16 cellular contexts compared by ENCODE assay signal in the genomic region with DNA sequence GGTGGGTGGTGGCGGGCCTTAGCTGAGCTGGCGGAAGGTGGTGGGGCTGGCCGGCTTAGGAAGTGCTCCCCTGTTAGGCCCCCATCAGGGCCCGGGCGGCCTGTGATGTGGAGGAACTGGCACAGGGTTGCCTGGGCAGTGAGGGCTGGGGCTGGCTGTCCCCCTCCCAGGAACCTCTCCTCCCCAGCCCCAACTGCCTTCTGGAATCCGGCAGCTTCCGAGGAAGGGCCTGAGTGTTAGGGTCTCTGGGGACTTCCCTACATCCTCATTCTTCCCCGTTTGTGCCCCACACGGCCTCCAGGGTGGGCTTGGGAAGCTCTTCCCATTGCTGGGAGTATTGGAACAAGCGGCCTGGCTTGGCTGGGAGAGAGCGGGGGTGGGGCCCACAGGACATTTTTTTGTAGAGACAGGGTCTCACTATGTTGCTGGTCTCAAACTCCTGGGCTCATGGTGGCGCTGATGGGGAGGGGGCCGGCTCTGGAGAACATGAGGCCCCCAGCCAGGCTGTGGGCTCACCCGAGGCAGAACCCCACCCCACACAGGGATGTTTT.
DNase-seq lines count a peak whose midpoint lies in the region; ATAC-seq, FAIRE-seq and TF ChIP-seq lines count a peak whose summit lies in the region.
"Had no signal": no experiment of that assay in that cellular context is flagged by ENCODE, and none has a peak within 500 bp of the region (broad histone marks: within the 10 kb centered on the region; RNA-seq: fewer than 3 reads in every experiment).

No MANE protein-coding gene starts in this region.

- intact Hi-C loops in upper lobe of right lung (cut with DNase I): no loop called here

- no peaks in the 10 kb centered on the region for H4K20me1 ChIP-seq in SK-N-SH (ENCODE audit: insufficient read depth)
- peaks cover 6% of the 10 kb centered on the region for H4K20me1 ChIP-seq in osteoblast (ENCODE audit: insufficient read depth, low read length)

- FAIRE-seq in HTR-8/SVneo (lab: Jason Lieb, UNC): no peak
- FAIRE-seq: A204.1 had no signal

- no peak for ATAC-seq in SK-N-SH treated with all-trans-retinoic acid at 6 μM for 48 hours
- ATAC-seq in upper lobe of right lung: no peak
- ATAC-seq: naive thymus-derived CD8-positive, alpha-beta T cell had no signal

- peak overlapping the region; percentile 45; the same call in 1 of the 2 replicates for H3K4me2 ChIP-seq in SK-N-SH
- no peak overlapping the region for H3K4me2 ChIP-seq in osteoblast (ENCODE audit: insufficient read depth, low read length)

- peak overlapping the region; percentile 54; the same call in 1 of the 2 replicates for H3K9ac ChIP-seq in SK-N-SH

- no peak for TF ChIP-seq CTCF in SK-N-SH (IDR thresholded peaks at IDR 0.05)
- no peak for TF ChIP-seq CTCF in cardiac muscle cell (IDR thresholded peaks at IDR 0.05; ENCODE audit: low read depth, low read length)
- TF ChIP-seq CTCF in osteoblast (IDR thresholded peaks at IDR 0.05; ENCODE audit: extremely low read depth, low read depth, low read length): no peak
- TF ChIP-seq CTCF in upper lobe of right lung (IDR thresholded peaks at IDR 0.05): no peak

- POLR2A ChIA-PET in SK-N-SH (lab: Yijun Ruan, JAX): interaction anchor here (0.8 to 1.5 kb wide), 5 partner anchors 22 to 43 kb away, joined by 3 to 5 read pairs (median 4); no protein-coding TSS in a partner anchor

- H3K27me3 ChIP-seq in SK-N-SH (ENCODE audit: insufficient read depth): no peaks in the 10 kb centered on the region
- no peaks in the 10 kb centered on the region for H3K27me3 ChIP-seq in cardiac muscle cell
- no peaks in the 10 kb centered on the region for H3K27me3 ChIP-seq in osteoblast (ENCODE audit: insufficient read depth, low read length)
- no peaks in the 10 kb centered on the region for H3K27me3 ChIP-seq in upper lobe of right lung

- H3K9me3 ChIP-seq in SK-N-SH (no peaks in the 10 kb centered on the region), cardiac muscle cell (ENCODE audit: low read depth) (no peaks in the 10 kb centered on the region), osteoblast (ENCODE audit: low read depth, low read length) (peaks cover 3% of the 10 kb centered on the region), upper lobe of right lung (no peaks in the 10 kb centered on the region)

- no peak for TF ChIP-seq EP300 in SK-N-SH (IDR thresholded peaks at IDR 0.05; ENCODE audit: borderline replicate concordance in 1 of 2, low read depth in 1 of 2, low read length in 1 of 2)

- DNase-seq in SK-N-SH: no peak
- no peak for DNase-seq in cardiac muscle cell (ENCODE audit: low read depth in 1 of 2, low spot score in 1 of 2)
- peak; percentile 82 for DNase-seq in osteoblast (ENCODE audit: insufficient read length, low spot score, missing footprints)
- no peak for DNase-seq in upper lobe of right lung
- no peak for DNase-seq in activated CD8-positive, alpha-beta memory T cell treated with anti-CD3 and anti-CD28 coated beads, Interleukin-2, amount 50 U/mL, for 4 hours
- no peak for DNase-seq in HTR-8/SVneo (ENCODE audit: insufficient read length, low spot score)
- DNase-seq in NCI-H146 treated with DMSO at 0.1 percent for 48 hours (lab: John Stamatoyannopoulos, UW; ENCODE audit: unreplicated experiment): no peak
- DNase-seq: activated CD4-positive, alpha-beta T cell treated with anti-CD3 and anti-CD28 coated beads for 48 hours; activated naive CD4-positive, alpha-beta T cell treated with anti-CD3 and anti-CD28 coated beads, Interleukin-2, amount 10 ng/mL, durations not matched to agents 7 days and 5 days; effector CD8-positive, alpha-beta T cell; naive thymus-derived CD8-positive, alpha-beta T cell; NCI-H2227 treated with DMSO at 0.1 percent for 48 hours; stimulated activated CD4-positive, alpha-beta T cell treated with anti-CD3 and anti-CD28 coated beads, Interleukin-4, amount 100 ng/mL, for 4 hours had no signal

- WGBS in SK-N-SH (ENCODE audit: low lambda C conversion rate): 75% methylated on average over 12 of the region's 14 CpGs

- H3K4me1 ChIP-seq in SK-N-SH (ENCODE audit: control insufficient read depth in 1 of 2, insufficient read depth in 2 of 2, low read depth in 1 of 2, low read length in 1 of 2) (peaks cover 13 to 61% of the 10 kb centered on the region in 2 experiments; a peak in 3 of 4 replicates), cardiac muscle cell (ENCODE audit: low read depth) (peaks cover 69% of the 10 kb centered on the region), osteoblast (ENCODE audit: insufficient read depth, low read length) (peaks cover 17% of the 10 kb centered on the region), upper lobe of right lung (peaks cover 36% of the 10 kb centered on the region)

- no peaks in the 10 kb centered on the region for H3K36me3 ChIP-seq in SK-N-SH (replicated peaks in 1 of 2; ENCODE audit: control insufficient read depth in 1 of 2, insufficient read depth in 2 of 2, low read length in 1 of 2)
- no peaks in the 10 kb centered on the region for H3K36me3 ChIP-seq in cardiac muscle cell
- no peaks in the 10 kb centered on the region for H3K36me3 ChIP-seq in osteoblast (ENCODE audit: insufficient read depth, low read length)
- H3K36me3 ChIP-seq in upper lobe of right lung: no peaks in the 10 kb centered on the region

- H3K79me2 ChIP-seq in SK-N-SH (ENCODE audit: insufficient read depth): peaks cover 25% of the 10 kb centered on the region; the same call in 1 of the 2 replicates
- peaks cover 19% of the 10 kb centered on the region for H3K79me2 ChIP-seq in osteoblast (ENCODE audit: insufficient read depth, low read length)

- no peaks in the 10 kb centered on the region for H3F3A ChIP-seq in SK-N-SH (replicated peaks; ENCODE audit: insufficient read depth)

- peak overlapping the region; percentile 60 to 95; a peak in 3 of 4 replicates for H3K27ac ChIP-seq in SK-N-SH (ENCODE audit: low read depth in 2 of 2, low read length in 1 of 2)
- peak overlapping the region; percentile 88 for H3K27ac ChIP-seq in cardiac muscle cell
- peak overlapping the region; percentile 44 for H3K27ac ChIP-seq in osteoblast (ENCODE audit: low read depth, low read length)
- peak overlapping the region; percentile 63 for H3K27ac ChIP-seq in upper lobe of right lung
- H3K27ac ChIP-seq: SK-N-MC had no signal

- H3K9me2 ChIP-seq in SK-N-SH: no peaks in the 10 kb centered on the region

- TF ChIP-seq RAD21 in SK-N-SH (IDR thresholded peaks at IDR 0.05; ENCODE audit: low read length): no peak

- H2AFZ ChIP-seq in SK-N-SH (ENCODE audit: low read depth) (no peak overlapping the region), osteoblast (ENCODE audit: low read length) (no peak overlapping the region)

- H3K4me3 ChIP-seq in SK-N-SH (ENCODE audit: low read depth in 2 of 2, low read length in 1 of 2) (no peak overlapping the region), cardiac muscle cell (no peak overlapping the region), osteoblast (ENCODE audit: insufficient read depth, low read length) (no peak overlapping the region), upper lobe of right lung (no peak overlapping the region)
- H3K4me3 ChIP-seq: SK-N-MC had no signal

- CTCF ChIA-PET in SK-N-SH (lab: Yijun Ruan, JAX): interaction anchor here (1.0 to 6.7 kb wide), 7 partner anchors 9 to 174 kb away, joined by 3 to 43 read pairs (median 5); partner anchors contain the start of gene KIAA0513

TF ChIP-seq in SK-N-SH, 30 proteins besides CTCF, POLR2A, EP300 and RAD21 (continues in another document):
- no peak for TF ChIP-seq RCOR1 (IDR thresholded peaks at IDR 0.05; ENCODE audit: low read length)
- no peak for TF ChIP-seq ELF1 (IDR thresholded peaks at IDR 0.05)
- TF ChIP-seq IRF3 (IDR thresholded peaks at IDR 0.05; ENCODE audit: low read depth, low read length): no peak
- no peak for TF ChIP-seq YY1 (IDR thresholded peaks at IDR 0.05; ENCODE audit: low read depth)
- TF ChIP-seq EZH2phosphoT487 (IDR thresholded peaks at IDR 0.05; ENCODE audit: borderline replicate concordance, low read depth): no peak
- TF ChIP-seq SIN3A (IDR thresholded peaks at IDR 0.05; ENCODE audit: borderline replicate concordance, low read depth, low read length): no peak

TF ChIP-seq in SK-N-SH treated with all-trans-retinoic acid at 6 μM for 48 hours, 23 proteins besides CTCF, POLR2A, EP300 and RAD21 (continues in another document):
- TF ChIP-seq ISL1 (CRISPR knock-in tag; IDR thresholded peaks at IDR 0.05): no peak
- no peak for TF ChIP-seq ARNTL (CRISPR knock-in tag; IDR thresholded peaks at IDR 0.05; ENCODE audit: borderline replicate concordance, low read depth)
- no peak for TF ChIP-seq CSDC2 (CRISPR knock-in tag; IDR thresholded peaks at IDR 0.05)
- TF ChIP-seq TCF4 (CRISPR knock-in tag; IDR thresholded peaks at IDR 0.05; ENCODE audit: borderline replicate concordance): no peak
- TF ChIP-seq, protein P1, sequence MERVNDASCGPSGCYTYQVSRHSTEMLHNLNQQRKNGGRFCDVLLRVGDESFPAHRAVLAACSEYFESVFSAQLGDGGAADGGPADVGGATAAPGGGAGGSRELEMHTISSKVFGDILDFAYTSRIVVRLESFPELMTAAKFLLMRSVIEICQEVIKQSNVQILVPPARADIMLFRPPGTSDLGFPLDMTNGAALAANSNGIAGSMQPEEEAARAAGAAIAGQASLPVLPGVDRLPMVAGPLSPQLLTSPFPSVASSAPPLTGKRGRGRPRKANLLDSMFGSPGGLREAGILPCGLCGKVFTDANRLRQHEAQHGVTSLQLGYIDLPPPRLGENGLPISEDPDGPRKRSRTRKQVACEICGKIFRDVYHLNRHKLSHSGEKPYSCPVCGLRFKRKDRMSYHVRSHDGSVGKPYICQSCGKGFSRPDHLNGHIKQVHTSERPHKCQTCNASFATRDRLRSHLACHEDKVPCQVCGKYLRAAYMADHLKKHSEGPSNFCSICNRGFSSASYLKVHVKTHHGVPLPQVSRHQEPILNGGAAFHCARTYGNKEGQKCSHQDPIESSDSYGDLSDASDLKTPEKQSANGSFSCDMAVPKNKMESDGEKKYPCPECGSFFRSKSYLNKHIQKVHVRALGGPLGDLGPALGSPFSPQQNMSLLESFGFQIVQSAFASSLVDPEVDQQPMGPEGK (CRISPR knock-in tag; IDR thresholded peaks at IDR 0.05; ENCODE audit: borderline replicate concordance): no peak
- no peak for TF ChIP-seq TOX (CRISPR knock-in tag; IDR thresholded peaks at IDR 0.05; ENCODE audit: borderline replicate concordance)
- TF ChIP-seq PPARA (CRISPR knock-in tag; IDR thresholded peaks at IDR 0.05; ENCODE audit: borderline replicate concordance): no peak
- TF ChIP-seq ESRRG (CRISPR knock-in tag; IDR thresholded peaks at IDR 0.05): no peak
- no peak for TF ChIP-seq ZNF70 (CRISPR knock-in tag; IDR thresholded peaks at IDR 0.05)
